In the genomic region with DNA sequence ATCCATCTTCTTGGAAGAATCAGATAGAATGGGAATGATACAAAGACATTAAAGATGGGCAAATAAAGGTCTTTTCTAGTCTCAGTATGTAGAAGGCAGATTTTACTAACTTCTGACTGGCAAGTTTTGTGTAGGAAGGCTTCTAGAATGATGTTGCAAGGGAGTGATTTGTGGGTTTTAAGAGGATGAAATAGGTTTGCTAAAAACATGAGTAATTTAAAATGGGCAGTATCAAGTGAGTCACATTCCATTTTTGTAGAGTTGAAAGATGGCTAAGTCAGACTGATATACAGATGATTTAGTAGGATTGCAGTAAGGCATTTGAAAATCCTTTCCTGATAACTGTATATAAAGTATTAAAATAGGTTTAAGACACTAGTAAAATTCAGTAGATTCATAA, we compare ENCODE assay signal across 16 cellular contexts.
"Had no signal": no experiment of that assay in that cellular context is flagged by ENCODE, and none has a peak within 500 bp of the region (broad histone marks: within the 10 kb centered on the region; RNA-seq: fewer than 3 reads in every experiment).

No MANE protein-coding gene starts in this region.

- H3K4me1 Mint-ChIP-seq: activated CD8-positive, alpha-beta memory T cell treated with anti-CD3 and anti-CD28 coated beads, Interleukin-2, amount 10 ng/mL, durations not matched to agents 7 days and 5 days; neural progenitor cell; stimulated activated naive CD8-positive, alpha-beta T cell treated with anti-CD3 and anti-CD28 coated beads, Interleukin-15, amount 100 ng/mL, for 72 hours had no signal

- H3K27me3 Mint-ChIP-seq: activated CD8-positive, alpha-beta memory T cell treated with anti-CD3 and anti-CD28 coated beads, Interleukin-2, amount 10 ng/mL, durations not matched to agents 7 days and 5 days; stimulated activated naive CD8-positive, alpha-beta T cell treated with anti-CD3 and anti-CD28 coated beads, Interleukin-15, amount 100 ng/mL, for 72 hours had no signal

- H3K27ac Mint-ChIP-seq: activated CD8-positive, alpha-beta memory T cell treated with anti-CD3 and anti-CD28 coated beads, Interleukin-2, amount 10 ng/mL, durations not matched to agents 7 days and 5 days; activated naive CD4-positive, alpha-beta T cell treated with anti-CD3 and anti-CD28 coated beads, Interleukin-2, amount 50 U/mL, for 72 hours; neural progenitor cell; stimulated activated naive CD8-positive, alpha-beta T cell treated with anti-CD3 and anti-CD28 coated beads, Interleukin-15, amount 100 ng/mL, for 72 hours; T-helper 1 cell treated with Interleukin-12 subunit alpha and Interleukin-12 subunit beta and Interleukin-4 antibody, amounts not matched to agents 30 μg/mL and 1 μg/mL, for 36 hours had no signal

- H3K4me3 ChIP-seq: lower lobe of right lung, neural progenitor cell, ovary, skin epidermis, thoracic aorta had no signal

- H3K4me3 Mint-ChIP-seq: activated CD8-positive, alpha-beta memory T cell treated with anti-CD3 and anti-CD28 coated beads, Interleukin-2, amount 10 ng/mL, durations not matched to agents 7 days and 5 days; activated T-cell treated with anti-CD3 and anti-CD28 coated beads, Interleukin-2, amount 50 U/mL, for 4 hours; neural progenitor cell; stimulated activated naive CD8-positive, alpha-beta T cell treated with anti-CD3 and anti-CD28 coated beads, Interleukin-15, amount 100 ng/mL, for 72 hours; T-helper 1 cell treated with Interleukin-12 subunit alpha and Interleukin-12 subunit beta and Interleukin-4 antibody, amounts not matched to agents 30 μg/mL and 1 μg/mL, for 36 hours had no signal

- DNase-seq: activated CD4-positive, alpha-beta T cell treated with anti-CD3 and anti-CD28 coated beads, Interleukin-2, amount 50 U/mL, for 4 hours; activated CD8-positive, alpha-beta memory T cell treated with anti-CD3 and anti-CD28 coated beads, Interleukin-2, amount 10 ng/mL, durations not matched to agents 7 days and 5 days; activated effector memory CD4-positive, alpha-beta T cell treated with anti-CD3 and anti-CD28 coated beads, Interleukin-2, amount 50 U/mL, for 16 hours; activated T-cell treated with anti-CD3 and anti-CD28 coated beads, Interleukin-2, amount 50 U/mL, for 4 hours; glutamatergic neuron; left cardiac atrium; lower lobe of right lung; midbrain; ovary; stimulated activated CD4-positive, alpha-beta T cell treated with anti-CD3 and anti-CD28 coated beads, Interleukin-4, amount 100 ng/mL, for 4 hours; stimulated activated naive CD8-positive, alpha-beta T cell treated with anti-CD3 and anti-CD28 coated beads, Interleukin-15, amount 100 ng/mL, for 72 hours had no signal

- H3K36me3 Mint-ChIP-seq: activated CD8-positive, alpha-beta memory T cell treated with anti-CD3 and anti-CD28 coated beads, Interleukin-2, amount 10 ng/mL, durations not matched to agents 7 days and 5 days; activated naive CD4-positive, alpha-beta T cell treated with anti-CD3 and anti-CD28 coated beads, Interleukin-2, amount 50 U/mL, for 72 hours; neural progenitor cell had no signal

- H3K9me3 Mint-ChIP-seq: activated naive CD4-positive, alpha-beta T cell treated with anti-CD3 and anti-CD28 coated beads, Interleukin-2, amount 50 U/mL, for 72 hours; neural progenitor cell; stimulated activated naive CD8-positive, alpha-beta T cell treated with anti-CD3 and anti-CD28 coated beads, Interleukin-15, amount 100 ng/mL, for 72 hours had no signal
